ENCODE assay signal across 8 cellular contexts in genomic region chr13:52127783-52128702, GRCh38. TPM values are rescaled to one million over a fixed set of nuclear protein-coding genes. Genes with fewer than 3 reads are reported as not detected.
DNase-seq lines count a peak whose midpoint lies in the region; ATAC-seq and TF ChIP-seq lines count a peak whose summit lies in the region.

No MANE protein-coding gene starts in this region.

- H3K27ac Mint-ChIP-seq in activated CD8-positive, alpha-beta T cell treated with anti-CD3 and anti-CD28 coated beads, Interleukin-2, amount 10 ng/mL, durations not matched to agents 7 days and 5 days = no peak overlapping the region
- no peak overlapping the region for H3K27ac Mint-ChIP-seq in endothelial cell (ENCODE audit: unreplicated experiment)
- H3K27ac Mint-ChIP-seq in mesothelial cell of epicardium = peak overlapping the region; percentile 92

- no peaks in the 10 kb centered on the region for H3K36me3 Mint-ChIP-seq in activated CD8-positive, alpha-beta T cell treated with anti-CD3 and anti-CD28 coated beads, Interleukin-2, amount 10 ng/mL, durations not matched to agents 7 days and 5 days (ENCODE audit: low read depth)
- H3K36me3 Mint-ChIP-seq in endothelial cell (ENCODE audit: low read depth, unreplicated experiment) (peaks cover 26% of the 10 kb centered on the region), mesothelial cell of epicardium (peaks cover 26% of the 10 kb centered on the region)

- no peaks in the 10 kb centered on the region for H3K9me3 Mint-ChIP-seq in activated CD8-positive, alpha-beta T cell treated with anti-CD3 and anti-CD28 coated beads, Interleukin-2, amount 10 ng/mL, durations not matched to agents 7 days and 5 days (ENCODE audit: insufficient read depth)
- no peaks in the 10 kb centered on the region for H3K9me3 Mint-ChIP-seq in endothelial cell (ENCODE audit: unreplicated experiment)
- H3K9me3 Mint-ChIP-seq in mesothelial cell of epicardium = peaks cover 10% of the 10 kb centered on the region

- ATAC-seq in GM18867 (IDR thresholded peaks at IDR 0.05; ENCODE audit: unreplicated experiment) = peak; percentile 64
- peak; percentile 44 for ATAC-seq in HG03520 (IDR thresholded peaks at IDR 0.05; ENCODE audit: unreplicated experiment)
- ATAC-seq in activated CD8-positive, alpha-beta T cell treated with anti-CD3 and anti-CD28 coated beads, Interleukin-2, amount 10 ng/mL, durations not matched to agents 7 days and 5 days = peak; percentile 66

- peak overlapping the region; percentile 72 for H3K4me3 Mint-ChIP-seq in activated CD8-positive, alpha-beta T cell treated with anti-CD3 and anti-CD28 coated beads, Interleukin-2, amount 10 ng/mL, durations not matched to agents 7 days and 5 days
- peak overlapping the region; percentile 93 for H3K4me3 Mint-ChIP-seq in endothelial cell (ENCODE audit: unreplicated experiment)
- H3K4me3 Mint-ChIP-seq in mesothelial cell of epicardium = peak overlapping the region; percentile 84

- TF ChIP-seq CTCF in endothelial cell (IDR thresholded peaks at IDR 0.05; ENCODE audit: unreplicated experiment) (peak; percentile 76), mesothelial cell of epicardium (IDR thresholded peaks at IDR 0.05; ENCODE audit: unreplicated experiment) (peak; percentile 76)

- peaks cover 22% of the 10 kb centered on the region for H3K27me3 Mint-ChIP-seq in activated CD8-positive, alpha-beta T cell treated with anti-CD3 and anti-CD28 coated beads, Interleukin-2, amount 10 ng/mL, durations not matched to agents 7 days and 5 days (ENCODE audit: low read depth)
- no peaks in the 10 kb centered on the region for H3K27me3 Mint-ChIP-seq in endothelial cell (ENCODE audit: unreplicated experiment)
- H3K27me3 Mint-ChIP-seq in mesothelial cell of epicardium (ENCODE audit: low read depth) = no peaks in the 10 kb centered on the region

- CTCF ChIA-PET in activated CD8-positive, alpha-beta T cell treated with anti-CD3 and anti-CD28 coated beads, Interleukin-2, amount 10 ng/mL, durations not matched to agents 7 days and 5 days (lab: Charles Lee) = interaction anchor here (0.6 to 5.0 kb wide), 36 partner anchors 9 to 854 kb away, joined by 3 to 45 read pairs (median 4); partner anchors contain the start of genes ALG11 and TMEM272

- peak; percentile 77 for DNase-seq in AG08395 (ENCODE audit: low spot score)
- DNase-seq in NCI-H82 treated with DMSO at 0.1 percent for 48 hours (lab: John Stamatoyannopoulos, UW; ENCODE audit: unreplicated experiment) = peak; percentile 63
- DNase-seq in activated CD8-positive, alpha-beta T cell treated with anti-CD3 and anti-CD28 coated beads, Interleukin-2, amount 10 ng/mL, durations not matched to agents 7 days and 5 days = peak; percentile 60
- peak; percentile 72 for DNase-seq in endothelial cell (ENCODE audit: low spot score)
- DNase-seq in mesothelial cell of epicardium (ENCODE audit: low spot score in 2 of 2, unreplicated experiment in 2 of 2) = peak; percentile 30 to 77
- DNase-seq in stimulated activated CD8-positive, alpha-beta memory T cell treated with anti-CD3 and anti-CD28 coated beads, Interleukin-7, amount 100 ng/mL, for 24 hours (ENCODE audit: low read depth) = peak; percentile 21

- H3K4me1 Mint-ChIP-seq in activated CD8-positive, alpha-beta T cell treated with anti-CD3 and anti-CD28 coated beads, Interleukin-2, amount 10 ng/mL, durations not matched to agents 7 days and 5 days (ENCODE audit: low read depth) = peaks cover 16% of the 10 kb centered on the region
- H3K4me1 Mint-ChIP-seq in endothelial cell (ENCODE audit: unreplicated experiment) (peaks cover 13% of the 10 kb centered on the region), mesothelial cell of epicardium (peaks cover 27% of the 10 kb centered on the region)

- POLR2A ChIA-PET in activated CD8-positive, alpha-beta T cell treated with anti-CD3 and anti-CD28 coated beads, Interleukin-2, amount 10 ng/mL, durations not matched to agents 7 days and 5 days (lab: Charles Lee) = no interaction called here

RNA-seq across cellular contexts. Expression of gene NEK5, which starts 0.8 kb away (rescaled TPM):
- total RNA-seq in activated CD8-positive, alpha-beta T cell treated with anti-CD3 and anti-CD28 coated beads, Interleukin-2, amount 10 ng/mL, durations not matched to agents 7 days and 5 days = not detected
- total RNA-seq in endothelial cell (ENCODE audit: unreplicated experiment) (0.97 TPM), mesothelial cell of epicardium (4.3 to 5.1 TPM (median 4.9 TPM) in 3 replicates)

RNA-seq across cellular contexts. Expression of gene NEK3, which starts 31.4 kb away (rescaled TPM):
- 1 to 10 TPM in 1 of 2 experiments, under 1 TPM in 1; 0.39 to 2.5 TPM for total RNA-seq in activated CD8-positive, alpha-beta T cell treated with anti-CD3 and anti-CD28 coated beads, Interleukin-2, amount 10 ng/mL, durations not matched to agents 7 days and 5 days
- 82.4 TPM for total RNA-seq in endothelial cell (ENCODE audit: unreplicated experiment)
- total RNA-seq in mesothelial cell of epicardium = 22.9 to 27.2 TPM (median 24.1 TPM) in 3 replicates

Comparison
In these comparisons a context has a peak if more than half of its experiments do, and no peak if none do; other contexts are left out.
1. Peak in every context shown above with its lines: DNase-seq and ATAC-seq.
2. DNase-seq: peak in every context shown above with its lines; median percentile 77 in AG08395; 72 in endothelial cell; 63 in NCI-H82 treated with DMSO at 0.1 percent for 48 hours; 60 in activated CD8-positive, alpha-beta T cell treated with anti-CD3 and anti-CD28 coated beads, Interleukin-2, amount 10 ng/mL, durations not matched to agents 7 days and 5 days; 54 in mesothelial cell of epicardium; 21 in stimulated activated CD8-positive, alpha-beta memory T cell treated with anti-CD3 and anti-CD28 coated beads, Interleukin-7, amount 100 ng/mL, for 24 hours.